1 cellular context compared by ENCODE assay signal in the genomic region with DNA sequence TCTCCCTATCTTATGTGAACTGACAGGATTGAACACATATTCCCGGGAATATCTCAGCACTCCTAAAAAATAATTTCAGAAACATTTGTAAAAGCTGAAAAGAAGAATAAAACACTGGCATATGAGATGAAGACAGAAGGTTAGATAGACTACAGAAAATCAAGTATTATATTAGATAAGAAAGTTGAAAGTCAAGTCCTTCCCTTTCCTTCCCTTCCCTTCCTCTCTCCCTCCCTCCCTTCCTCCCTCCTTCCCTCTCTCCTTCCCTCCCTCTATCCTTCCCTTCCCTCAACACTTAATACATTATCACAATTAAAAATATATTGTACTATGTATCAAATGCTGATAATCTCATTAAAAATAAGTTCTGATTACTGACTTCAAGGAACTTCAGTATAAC.
A peak's percentile ranks its signal among the peaks of the same experiment; 100 is the strongest.
TF ChIP-seq lines count a peak whose summit lies in the region.

No MANE protein-coding gene starts in this region.

TF ChIP-seq in K562, 482 proteins besides CTCF, POLR2A, EP300 and RAD21 (continued from another document):
- TF ChIP-seq HSF4 (CRISPR knock-in tag; IDR thresholded peaks at IDR 0.05; ENCODE audit: borderline replicate concordance) (no peak), ZBTB17 (CRISPR knock-in tag; IDR thresholded peaks at IDR 0.05) (no peak), SRSF3 (IDR thresholded peaks at IDR 0.05; ENCODE audit: insufficient read depth, low read length) (no peak), SIRT6 (IDR thresholded peaks at IDR 0.05; ENCODE audit: low read depth, low read length) (no peak), PCBP2 (IDR thresholded peaks at IDR 0.05; ENCODE audit: low read depth, low read length, poor library complexity, severe bottlenecking) (peak; percentile 41), KDM1A (IDR thresholded peaks at IDR 0.05) (no peak), EHMT2 (IDR thresholded peaks at IDR 0.05) (no peak), TCF7L2 (IDR thresholded peaks at IDR 0.05; ENCODE audit: low read depth, low read length) (no peak), HNRNPK (IDR thresholded peaks at IDR 0.05; ENCODE audit: low read depth, low read length, poor library complexity, severe bottlenecking) (peak; percentile 56)
